1 cellular context compared by ENCODE assay signal in genomic region chr10:3857318-3857717, GRCh38.
TF ChIP-seq lines count a peak whose summit lies in the region.

No MANE protein-coding gene starts in this region.

TF ChIP-seq in K562, 482 proteins besides CTCF, POLR2A, EP300 and RAD21 (continued from another document):
- TF ChIP-seq MBD1 (CRISPR knock-in tag; IDR thresholded peaks at IDR 0.05) (no peak), CEBPB (tag; IDR thresholded peaks at IDR 0.05) (no peak), FOSL1 (tag; conservative IDR thresholded peaks at IDR 0.05) (no peak), BRD4 (IDR thresholded peaks at IDR 0.05) (no peak), NR2C1 (IDR thresholded peaks at IDR 0.05) (no peak), NR2C1 (tag; IDR thresholded peaks at IDR 0.05) (peak; percentile 16; the same call in 1 of the 2 replicates), ATF7 (IDR thresholded peaks at IDR 0.05) (peak; percentile 16; the same call in 1 of the 2 replicates)
